ENCODE assay signal across 10 cellular contexts in the genomic region with DNA sequence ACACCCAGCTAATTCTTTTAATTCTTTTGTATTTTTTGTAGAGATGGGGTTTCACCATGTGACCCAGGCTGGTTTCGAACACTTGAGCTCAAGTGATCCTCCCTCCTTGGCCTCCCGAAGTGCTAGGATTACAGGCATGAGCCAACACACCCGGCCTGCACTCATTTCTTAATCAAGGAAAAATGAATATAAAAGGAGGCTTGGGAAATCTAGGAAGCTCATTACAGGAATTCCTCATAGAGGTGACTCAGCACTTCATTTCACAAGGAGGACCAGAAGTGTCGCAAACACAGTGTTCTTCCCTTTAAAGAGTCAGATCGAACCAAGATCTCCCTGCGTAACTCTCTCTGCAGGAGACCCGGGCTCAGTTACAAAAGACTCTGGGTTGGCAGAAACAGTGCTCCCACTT. TPM values are rescaled to one million over a fixed set of nuclear protein-coding genes. Genes with fewer than 3 reads are reported as not detected.
A peak's percentile ranks its signal among the peaks of the same experiment; 100 is the strongest.
DNase-seq lines count a peak whose midpoint lies in the region; ATAC-seq, FAIRE-seq and TF ChIP-seq lines count a peak whose summit lies in the region.
"Had no signal": no experiment of that assay in that cellular context is flagged by ENCODE, and none has a peak within 500 bp of the region (broad histone marks: within the 10 kb centered on the region; RNA-seq: fewer than 3 reads in every experiment).

No MANE protein-coding gene starts in this region.

- H3K79me2 ChIP-seq in Karpas-422 (ENCODE audit: low read length), result no peaks in the 10 kb centered on the region

- peaks cover 0 to 4% of the 10 kb centered on the region in 2 donors for H3K9me3 Mint-ChIP-seq in natural killer cell

- no peaks in the 10 kb centered on the region for H3K9me1 ChIP-seq in IMR-90 (ENCODE audit: insufficient read depth, low read length)

- TF ChIP-seq CTCF in AG04449 (IDR thresholded peaks at IDR 0.05; ENCODE audit: insufficient read depth, low read length, missing control alignments) (no peak), IMR-90 (conservative IDR thresholded peaks at IDR 0.05; ENCODE audit: low read depth, low read length) (no peak), bronchial epithelial cell (IDR thresholded peaks at IDR 0.05; ENCODE audit: insufficient read depth, low read length, severe bottlenecking) (no peak), natural killer cell (IDR thresholded peaks at IDR 0.05) (no peak)

- no CpG with 5 or more reads among the region's 7 CpGs for WGBS in IMR-90 (ENCODE audit: extremely low coverage in 2 of 2, insufficient read length in 1 of 2), 2 experiments

- no peaks in the 10 kb centered on the region for H4K20me1 ChIP-seq in IMR-90 (ENCODE audit: insufficient read depth, low read length)
- no peaks in the 10 kb centered on the region for H4K20me1 ChIP-seq in Karpas-422 (ENCODE audit: insufficient read depth, low read depth, low read length)

- peak overlapping the region; percentile 84 for H3K27ac ChIP-seq in IMR-90 (ENCODE audit: insufficient read depth, low read length)
- no peak overlapping the region for H3K27ac ChIP-seq in Karpas-422 (ENCODE audit: low read length)
- H3K27ac ChIP-seq: dorsolateral prefrontal cortex had no signal

- no peaks in the 10 kb centered on the region for H3K79me1 ChIP-seq in IMR-90 (ENCODE audit: low read depth in 1 of 2, low read length in 2 of 2)

- H2BK5ac ChIP-seq in IMR-90 (ENCODE audit: low read depth, low read length, poor library complexity, severe bottlenecking), result peak overlapping the region; percentile 59

- H3K4me3 ChIP-seq in AG04449 (ENCODE audit: low read depth, low read length), result no peak overlapping the region
- H3K4me3 ChIP-seq in IMR-90 (ENCODE audit: insufficient read depth, low read depth, low read length), result no peak overlapping the region
- no peak overlapping the region for H3K4me3 ChIP-seq in bronchial epithelial cell (ENCODE audit: low read depth, low read length)
- no peak overlapping the region for H3K4me3 ChIP-seq in Karpas-422 (ENCODE audit: low read length)
- H3K4me3 ChIP-seq: dorsolateral prefrontal cortex had no signal

- H3K4me1 ChIP-seq in IMR-90 (ENCODE audit: control insufficient read depth, insufficient read depth, low read length) (peaks cover 2% of the 10 kb centered on the region), Karpas-422 (ENCODE audit: low read length) (no peaks in the 10 kb centered on the region)

- H3K27ac Mint-ChIP-seq in natural killer cell, result no peak overlapping the region
- H3K27ac Mint-ChIP-seq: T-helper 1 cell treated with Interleukin-12 subunit alpha and Interleukin-12 subunit beta and Interleukin-4 antibody, amounts not matched to agents 30 μg/mL and 1 μg/mL, for 36 hours had no signal

- H3K36me3 Mint-ChIP-seq in natural killer cell, result peaks cover 7% of the 10 kb centered on the region

- H4K8ac ChIP-seq in IMR-90 (ENCODE audit: low read depth in 2 of 2, low read length in 2 of 2), result peak overlapping the region in 1 of 2 experiments; percentile 74; a peak in 3 of 4 replicates

- no peaks in the 10 kb centered on the region for H3K4me1 Mint-ChIP-seq in natural killer cell

- H3K9me3 ChIP-seq in IMR-90 (ENCODE audit: control insufficient read depth, insufficient read depth, low read length) (peaks cover 5% of the 10 kb centered on the region), Karpas-422 (ENCODE audit: low read length) (no peaks in the 10 kb centered on the region; the same call in 1 of the 2 replicates)

- H3K36me3 ChIP-seq in IMR-90 (ENCODE audit: control insufficient read depth, insufficient read depth, low read length), result no peaks in the 10 kb centered on the region
- no peaks in the 10 kb centered on the region for H3K36me3 ChIP-seq in bronchial epithelial cell (ENCODE audit: control insufficient read depth, insufficient read depth, low read length)
- no peaks in the 10 kb centered on the region for H3K36me3 ChIP-seq in Karpas-422 (ENCODE audit: insufficient read depth, low read length)

- H3K4me3 Mint-ChIP-seq in natural killer cell, result no peak overlapping the region
- H3K4me3 Mint-ChIP-seq: T-helper 1 cell treated with Interleukin-12 subunit alpha and Interleukin-12 subunit beta and Interleukin-4 antibody, amounts not matched to agents 30 μg/mL and 1 μg/mL, for 36 hours had no signal

- DNase-seq in AG04449 (ENCODE audit: low read depth, low spot score), result peak; percentile 94
- peak; percentile 98 for DNase-seq in IMR-90
- peak; percentile 99 for DNase-seq in bronchial epithelial cell (ENCODE audit: low read depth)
- peak; percentile 56 for DNase-seq in medulla oblongata (ENCODE audit: extremely low spot score)
- no peak for DNase-seq in natural killer cell
- no peak for DNase-seq in Karpas-422
- DNase-seq in NCI-H82 treated with DMSO at 0.1 percent for 48 hours (lab: John Stamatoyannopoulos, UW; ENCODE audit: unreplicated experiment), result no peak

- in situ Hi-C loops in IMR-90 (cut with MboI; ENCODE audit: low sequenced_read_pairs), result no loop called here

- H2AK5ac ChIP-seq in IMR-90 (ENCODE audit: low read depth, low read length), result peak overlapping the region; percentile 27

- dilution Hi-C loops in IMR-90 (cut with HindIII; ENCODE audit: low sequenced_read_pairs, unreplicated experiment), result no loop called here

- TF ChIP-seq RAD21 in IMR-90 (IDR thresholded peaks at IDR 0.05; ENCODE audit: low read length), result no peak

- TF ChIP-seq POLR2A in IMR-90 (IDR thresholded peaks at IDR 0.05; ENCODE audit: low read depth, low read length), result no peak

- peak overlapping the region; percentile 47; the same call in 1 of the 2 replicates for H4K91ac ChIP-seq in IMR-90 (ENCODE audit: insufficient read depth, low read depth, low read length)

- H3K9me2 ChIP-seq in Karpas-422 (replicated peaks; ENCODE audit: insufficient read depth, low read length), result no peaks in the 10 kb centered on the region

- peak overlapping the region; percentile 64 for H3K18ac ChIP-seq in IMR-90 (ENCODE audit: low read depth, low read length)

- intact Hi-C loops in IMR-90 (cut with micrococcal nuclease) (loop anchor here (1.0 kb wide), 1 partner anchor 29 kb away; no protein-coding TSS in a partner anchor), natural killer cell (cut with micrococcal nuclease) (no loop called here)

- H2AK9ac ChIP-seq in IMR-90 (replicated peaks; ENCODE audit: low read depth, low read length, poor library complexity), result no peak overlapping the region

- peak overlapping the region; percentile 72 for H2BK120ac ChIP-seq in IMR-90 (ENCODE audit: low read depth, low read length)

- H3K23ac ChIP-seq in IMR-90 (ENCODE audit: low read depth, low read length), result peak overlapping the region; percentile 10; the same call in 1 of the 2 replicates

- POLR2A ChIA-PET in AG04449 (lab: Yijun Ruan, JAX), result interaction anchor here (1.2 to 2.9 kb wide), 3 partner anchors 9 to 30 kb away, joined by 4 to 18 read pairs (median 5); a partner anchor contains a TSS
- POLR2A ChIA-PET in IMR-90 (lab: Charles Lee; ENCODE audit: unreplicated experiment), result no interaction called here

- H2AFZ ChIP-seq in IMR-90 (replicated peaks; ENCODE audit: low read length, poor library complexity) (peak overlapping the region; percentile 48), Karpas-422 (ENCODE audit: low read length) (no peak overlapping the region)

- peak overlapping the region; percentile 73; the same call in 1 of the 3 replicates for H2BK15ac ChIP-seq in IMR-90 (ENCODE audit: low read depth, low read length)

- H3K4ac ChIP-seq in IMR-90 (ENCODE audit: low read depth, low read length), result peak overlapping the region; percentile 76

- peak; percentile 82 for ATAC-seq in IMR-90 (ENCODE audit: low read depth)
- ATAC-seq in natural killer cell, result no peak
- no peak for ATAC-seq in HG03342 (IDR thresholded peaks at IDR 0.05; ENCODE audit: unreplicated experiment)

- H3K27me3 ChIP-seq in IMR-90 (ENCODE audit: control insufficient read depth, insufficient read depth, low read length) (no peaks in the 10 kb centered on the region), bronchial epithelial cell (ENCODE audit: control insufficient read depth, insufficient read depth, low read length) (no peaks in the 10 kb centered on the region), Karpas-422 (ENCODE audit: low read length) (no peaks in the 10 kb centered on the region; the same call in 1 of the 2 replicates)
- H3K27me3 ChIP-seq: dorsolateral prefrontal cortex had no signal

- no peak overlapping the region for H3K56ac ChIP-seq in IMR-90 (ENCODE audit: extremely low read depth, insufficient read depth, low read length)

- no peaks in the 10 kb centered on the region for H3K27me3 Mint-ChIP-seq in natural killer cell (ENCODE audit: low read depth in 2 of 2)

- H2BK20ac ChIP-seq in IMR-90 (ENCODE audit: low read depth, low read length), result peak overlapping the region; percentile 78

- peak overlapping the region; percentile 37 for H3K4me2 ChIP-seq in IMR-90 (ENCODE audit: low read depth, low read length)
- H3K4me2 ChIP-seq in Karpas-422 (ENCODE audit: low read depth, low read length, poor library complexity, severe bottlenecking), result no peak overlapping the region

- CTCF ChIA-PET in AG04449 (lab: Yijun Ruan, JAX), result interaction anchor here (0.9 to 2.6 kb wide), 4 partner anchors 9 to 33 kb away, joined by 3 to 10 read pairs (median 7); a partner anchor contains a TSS
- CTCF ChIA-PET in IMR-90 (lab: Yijun Ruan, JAX), result interaction anchor here (1.0 kb wide), 1 partner anchor 10 kb away, joined by 3 read pairs; no protein-coding TSS in a partner anchor

- no TSS peak for BruUV-seq in IMR-90 (replicated peaks; lab: Mats Ljungman, UMichigan)

- peak overlapping the region; percentile 27; the same call in 1 of the 2 replicates for H3K9ac ChIP-seq in IMR-90 (ENCODE audit: low read depth, low read length)
- no peak overlapping the region for H3K9ac ChIP-seq in Karpas-422 (ENCODE audit: low read length)

- H3K14ac ChIP-seq in IMR-90 (replicated peaks; ENCODE audit: low read depth, low read length), result peak overlapping the region; percentile 16; the same call in 1 of the 2 replicates

- FAIRE-seq in bronchial epithelial cell (lab: Jason Lieb, UNC), result no peak

- H4K5ac ChIP-seq in IMR-90 (ENCODE audit: low read depth, low read length), result peak overlapping the region; percentile 76

TF ChIP-seq in IMR-90, 13 proteins besides CTCF, POLR2A, EP300 and RAD21 (continues in another document):
- TF ChIP-seq NFE2L2 (IDR thresholded peaks at IDR 0.05; ENCODE audit: low read depth, low read length), result peak; percentile 97
- peak; percentile 39 for TF ChIP-seq BHLHE40 (IDR thresholded peaks at IDR 0.05; ENCODE audit: low read depth, low read length)
- no peak for TF ChIP-seq RFX5 (IDR thresholded peaks at IDR 0.05; ENCODE audit: low read depth, low read length)
- peak; percentile 100 for TF ChIP-seq CEBPB (IDR thresholded peaks at IDR 0.05; ENCODE audit: low read depth, low read length)
- TF ChIP-seq FOS (IDR thresholded peaks at IDR 0.05; ENCODE audit: low read depth, low read length), result peak; percentile 91

RNA-seq across cellular contexts. Expression of a gene that starts 30.3 kb away (rescaled TPM):
- total RNA-seq in IMR-90 (2012; rRNA removed) (97.1 and 102 TPM in 2 replicates), bronchial epithelial cell (60.6 and 73.7 TPM in 2 replicates), natural killer cell (1,000 to 10,000 TPM; 2,039 to 3,339 (median 2,499) TPM)
- 71.1 and 76.5 TPM in 2 replicates for polyA plus RNA-seq in IMR-90 (2012; rRNA removed)
- polyA plus RNA-seq in IMR-90 (2012; cell fraction: cytosol; rRNA removed), result 88.2 and 125 TPM in 2 replicates
- polyA plus RNA-seq in IMR-90 (2012; cell fraction: nucleus; rRNA removed; ENCODE audit: low replicate concordance), result 272 and 345 TPM in 2 replicates
- total RNA-seq in Karpas-422 (2014; rRNA removed; shearing (Covaris generic); ENCODE audit: low replicate concordance), result 27.6 and 53.5 TPM in 2 replicates

Comparison
In these comparisons a context has a peak if more than half of its experiments do, and no peak if none do; other contexts are left out.
1. DNase-seq: peak in AG04449 (single experiment), IMR-90 (single experiment), bronchial epithelial cell (single experiment) and medulla oblongata (single experiment); none in natural killer cell (single experiment), Karpas-422 (single experiment) and NCI-H82 treated with DMSO at 0.1 percent for 48 hours (single experiment).
2. RNA of a gene that starts 30.3 kb away (total RNA-seq): 2,039 to 3,339 TPM in natural killer cell; 97.1 to 102 TPM in IMR-90, 60.6 to 73.7 TPM in bronchial epithelial cell and 27.6 to 53.5 TPM in Karpas-422; every median in the first group is over 10 times any median in the second.